In the genomic region with DNA sequence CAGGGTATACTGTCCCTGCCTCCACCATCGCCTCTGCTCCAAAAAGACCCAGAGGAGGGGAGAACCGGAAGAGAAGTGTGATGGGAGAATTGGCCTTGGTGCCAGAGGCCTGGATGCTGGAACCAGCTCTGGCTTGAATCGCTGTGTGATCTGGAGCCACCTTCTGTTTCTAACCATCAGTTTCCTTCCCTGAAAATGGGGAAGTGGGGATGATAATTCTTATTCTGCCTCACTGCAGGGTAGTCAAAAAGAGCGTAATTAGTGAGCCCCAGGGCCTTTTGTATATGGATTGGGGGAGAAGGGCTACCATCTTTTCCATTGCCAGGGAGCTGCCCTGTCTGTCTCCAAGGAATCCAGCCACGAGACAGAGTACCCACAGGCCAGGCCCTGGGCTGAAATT, we compare ENCODE assay signal across 26 cellular contexts.
"Had no signal": no experiment of that assay in that cellular context is flagged by ENCODE, and none has a peak within 500 bp of the region (broad histone marks: within the 10 kb centered on the region; RNA-seq: fewer than 3 reads in every experiment).

No MANE protein-coding gene starts in this region.

- H3K27ac ChIP-seq: brain microvascular endothelial cell, gastroesophageal sphincter, parathyroid adenoma, right atrium auricular region, suprapubic skin, tibial nerve had no signal

- DNase-seq: activated CD4-positive, alpha-beta T cell treated with anti-CD3 and anti-CD28 coated beads for 36 hours; activated CD4-positive, CD25-positive, alpha-beta regulatory T cell; activated CD8-positive, alpha-beta T cell treated with anti-CD3 and anti-CD28 coated beads, Interleukin-2, amount 10 ng/mL, durations not matched to agents 7 days and 5 days; activated effector memory CD4-positive, alpha-beta T cell treated with anti-CD3 and anti-CD28 coated beads, Interleukin-2, amount 50 U/mL, for 16 hours; activated naive CD4-positive, alpha-beta T cell treated with anti-CD3 and anti-CD28 coated beads, Interleukin-2, amount 10 ng/mL, durations not matched to agents 7 days and 5 days; activated naive CD8-positive, alpha-beta T cell treated with anti-CD3 and anti-CD28 coated beads, Interleukin-2, amount 10 ng/mL, durations not matched to agents 7 days and 5 days; brain microvascular endothelial cell; caudate nucleus; cortex of kidney; effector memory CD8-positive, alpha-beta T cell; erythroblast; hippocampal formation; left cardiac atrium; mammary epithelial cell; naive thymus-derived CD4-positive, alpha-beta T cell; nucleus accumbens; stimulated activated CD4-positive, alpha-beta T cell treated with anti-CD3 and anti-CD28 coated beads, Interleukin-15, amount 100 ng/mL, for 24 hours; stimulated activated CD4-positive, alpha-beta T cell treated with anti-CD3 and anti-CD28 coated beads, Interleukin-2, amount 100 ng/mL, for 24 hours; stimulated activated naive CD4-positive, alpha-beta T cell; T-helper 9 cell had no signal

- H3K9me3 ChIP-seq: gastroesophageal sphincter, right atrium auricular region, suprapubic skin, tibial nerve had no signal

- H3K4me3 ChIP-seq: gastroesophageal sphincter, right atrium auricular region, smooth muscle cell, suprapubic skin, tibial nerve had no signal

- H3K4me1 ChIP-seq: gastroesophageal sphincter, parathyroid adenoma, right atrium auricular region, suprapubic skin, tibial nerve had no signal

- H3K27me3 ChIP-seq: brain microvascular endothelial cell, gastroesophageal sphincter, right atrium auricular region, suprapubic skin, tibial nerve had no signal

- ATAC-seq: activated CD4-positive, alpha-beta T cell treated with anti-CD3 and anti-CD28 coated beads for 36 hours; activated CD8-positive, alpha-beta T cell treated with anti-CD3 and anti-CD28 coated beads, Interleukin-2, amount 10 ng/mL, durations not matched to agents 7 days and 5 days; effector memory CD8-positive, alpha-beta T cell; gastroesophageal sphincter; left cardiac atrium; naive thymus-derived CD4-positive, alpha-beta T cell had no signal

- H3K36me3 ChIP-seq: brain microvascular endothelial cell, gastroesophageal sphincter, right atrium auricular region, suprapubic skin had no signal
